ENCODE assay signal across 1 cellular context in the genomic region with DNA sequence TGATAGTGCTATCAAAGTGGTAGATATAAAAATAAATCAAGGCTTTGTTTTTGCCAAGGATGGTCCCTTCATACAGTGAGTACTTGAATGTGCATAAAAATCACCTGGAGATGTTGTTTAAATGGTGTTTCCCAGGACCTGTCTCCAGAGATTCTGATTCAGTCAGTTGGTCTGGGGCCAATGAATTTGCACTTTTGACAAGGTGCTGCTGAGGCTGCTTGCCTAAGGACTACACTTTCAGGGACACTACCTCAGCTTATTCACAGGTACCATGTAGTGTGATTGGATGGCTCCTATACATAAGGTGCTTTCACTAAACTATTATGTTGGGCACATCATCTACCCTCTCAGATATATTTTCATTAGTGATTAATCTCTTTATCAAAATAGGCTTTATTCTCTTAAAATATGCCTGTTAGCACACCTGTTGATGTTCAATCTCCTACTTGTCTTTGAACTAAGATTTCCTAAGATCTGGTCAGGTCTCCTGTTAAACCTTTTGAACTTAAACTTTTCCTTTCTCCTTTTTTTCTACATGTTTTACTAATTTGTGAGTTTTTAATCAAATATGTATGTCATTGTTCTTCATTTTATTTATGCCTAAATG.
TF ChIP-seq lines count a peak whose summit lies in the region.

No MANE protein-coding gene starts in this region.

TF ChIP-seq in K562, 482 proteins besides CTCF, POLR2A, EP300 and RAD21:
- TF ChIP-seq L3MBTL2 (IDR thresholded peaks at IDR 0.05) (no peak), ARID2 (IDR thresholded peaks at IDR 0.05) (no peak), MCM5 (IDR thresholded peaks at IDR 0.05; ENCODE audit: low read depth) (no peak), NFE2 (IDR thresholded peaks at IDR 0.05; ENCODE audit: low read depth) (peak; percentile 43; the same call in 1 of the 2 replicates), PRPF4 (IDR thresholded peaks at IDR 0.05; ENCODE audit: insufficient read depth, low read depth, low read length, poor library complexity, severe bottlenecking) (no peak), TRIM24 (IDR thresholded peaks at IDR 0.05) (no peak), PPARD (CRISPR knock-in tag; IDR thresholded peaks at IDR 0.05) (no peak), CBX8 (IDR thresholded peaks at IDR 0.05; ENCODE audit: borderline replicate concordance, extremely low read depth, low read depth, low read length, poor library complexity, severe bottlenecking) (no peak), C11orf30 (IDR thresholded peaks at IDR 0.05; ENCODE audit: low read depth) (peak; percentile 19), LARP7 (IDR thresholded peaks at IDR 0.05) (no peak)
TF ChIP-seq in K562: peak in this region for 2.
